ENCODE assay signal across 19 cellular contexts in genomic region chr2:38262514-38262871, GRCh38.
"Had no signal": no experiment of that assay in that cellular context is flagged by ENCODE, and none has a peak within 500 bp of the region (broad histone marks: within the 10 kb centered on the region; RNA-seq: fewer than 3 reads in every experiment).

No MANE protein-coding gene starts in this region.

- DNase-seq: activated B cell treated with CpG ODN at 0.5 μM for 24 hours; activated naive CD8-positive, alpha-beta T cell treated with anti-CD3 and anti-CD28 coated beads, Interleukin-2, amount 10 ng/mL, durations not matched to agents 7 days and 5 days; amygdala; cerebellar nuclear complex; heart right ventricle; lower lobe of right lung; mesendoderm; naive B cell; pancreas; psoas muscle; SK-N-SH; spleen had no signal

- H3K4me3 ChIP-seq: coronary artery, heart right ventricle, lower lobe of right lung, pancreas, psoas muscle, right atrium auricular region, spleen, thoracic aorta, upper lobe of left lung had no signal

- H3K36me3 Mint-ChIP-seq: naive B cell had no signal

- H3K4me1 Mint-ChIP-seq: activated B cell treated with CpG ODN at 0.5 μM for 24 hours, naive B cell had no signal

- H3K4me3 Mint-ChIP-seq: activated B cell treated with CpG ODN at 0.5 μM for 24 hours; activated CD4-positive, alpha-beta memory T cell treated with anti-CD3 and anti-CD28 coated beads for 36 hours; activated CD4-positive, alpha-beta T cell treated with anti-CD3 and anti-CD28 coated beads for 36 hours; activated naive CD8-positive, alpha-beta T cell treated with anti-CD3 and anti-CD28 coated beads, Interleukin-2, amount 10 ng/mL, durations not matched to agents 7 days and 5 days; naive B cell had no signal

- ATAC-seq: heart right ventricle, left lobe of liver, lower lobe of right lung, pancreas, psoas muscle had no signal

- H3K27ac Mint-ChIP-seq: activated B cell treated with CpG ODN at 0.5 μM for 24 hours; activated CD4-positive, alpha-beta memory T cell treated with anti-CD3 and anti-CD28 coated beads for 36 hours; activated naive CD8-positive, alpha-beta T cell treated with anti-CD3 and anti-CD28 coated beads, Interleukin-2, amount 10 ng/mL, durations not matched to agents 7 days and 5 days; naive B cell had no signal

- H3K27me3 ChIP-seq: heart right ventricle, pancreas, right atrium auricular region, spleen, upper lobe of left lung had no signal

- H3K27ac ChIP-seq: coronary artery, lower lobe of right lung, pancreas, psoas muscle, right atrium auricular region, thoracic aorta had no signal

- H3K4me1 ChIP-seq: lower lobe of right lung, pancreas, psoas muscle, right atrium auricular region, upper lobe of left lung had no signal

- H3K36me3 ChIP-seq: heart right ventricle, lower lobe of right lung, pancreas, right atrium auricular region, spleen, thoracic aorta, upper lobe of left lung had no signal

- H3K9me3 Mint-ChIP-seq: naive B cell had no signal

- H3K9me3 ChIP-seq: heart right ventricle, lower lobe of right lung, pancreas, psoas muscle, right atrium auricular region, SK-N-SH, thoracic aorta, upper lobe of left lung had no signal
